Comparison of ENCODE assay signal across 7 cellular contexts in genomic region chr5:73519531-73520283, GRCh38. TPM values are rescaled to one million over a fixed set of nuclear protein-coding genes. Genes with fewer than 3 reads are reported as not detected.
DNase-seq lines count a peak whose midpoint lies in the region; ATAC-seq lines count a peak whose summit lies in the region.

No MANE protein-coding gene starts in this region.

- ATAC-seq in GM18498 (IDR thresholded peaks at IDR 0.05; ENCODE audit: unreplicated experiment) (peak; percentile 97), HG02852 (IDR thresholded peaks at IDR 0.05; ENCODE audit: unreplicated experiment) (peak; percentile 98), right cardiac atrium (peak; percentile 90 to 95), sciatic nerve (peak; percentile 90)

- no peak overlapping the region for H3K4me3 ChIP-seq in adipocyte (ENCODE audit: low read length)
- no peak overlapping the region for H3K4me3 ChIP-seq in right cardiac atrium (ENCODE audit: low read length)

- H3K9me3 ChIP-seq in adipocyte (ENCODE audit: control insufficient read depth, low read length) (no peaks in the 10 kb centered on the region), right cardiac atrium (ENCODE audit: control insufficient read depth, low read length) (no peaks in the 10 kb centered on the region)

- H3K36me3 ChIP-seq in adipocyte (ENCODE audit: control insufficient read depth, insufficient read depth, low read length, severe bottlenecking), result no peaks in the 10 kb centered on the region

- DNase-seq in NCI-H1436 treated with DMSO at 0.1 percent for 48 hours (lab: John Stamatoyannopoulos, UW) (peak; percentile 59), SW480 (ENCODE audit: low spot score) (peak; percentile 67), adipocyte (ENCODE audit: low read depth) (peak; percentile 91), right cardiac atrium (peak in 2 of 3 donors; percentile 32 to 60), sciatic nerve (ENCODE audit: low spot score) (peak; percentile 70)

- H3K9ac ChIP-seq in adipocyte (ENCODE audit: low read length), result peak overlapping the region; percentile 51

- H3K4me1 ChIP-seq in adipocyte (ENCODE audit: control insufficient read depth, insufficient read depth, low read length), result peaks cover 13% of the 10 kb centered on the region
- H3K4me1 ChIP-seq in right cardiac atrium (ENCODE audit: control insufficient read depth, insufficient read depth, low read length), result no peaks in the 10 kb centered on the region

- intact Hi-C loops in right cardiac atrium (cut with DNase I), result no loop called here
- intact Hi-C loops in sciatic nerve (cut with DNase I), result no loop called here

- no peak overlapping the region for H3K27ac ChIP-seq in right cardiac atrium (ENCODE audit: low read length)

- H3K27me3 ChIP-seq in adipocyte (replicated peaks; ENCODE audit: control insufficient read depth, insufficient read depth, low read length), result no peaks in the 10 kb centered on the region
- no peaks in the 10 kb centered on the region for H3K27me3 ChIP-seq in right cardiac atrium (ENCODE audit: control insufficient read depth, insufficient read depth)

- 13% methylated on average over 16 of the region's 16 CpGs for WGBS in right cardiac atrium

RNA-seq across cellular contexts. Expression of gene BTF3, which starts 21.5 kb away (rescaled TPM):
- total RNA-seq in right cardiac atrium (100 to 1,000 TPM; 380 to 468 (median 414) TPM), sciatic nerve (508 TPM)
- polyA plus RNA-seq in right cardiac atrium, result 530 TPM

RNA-seq across cellular contexts. Expression of gene ANKRA2, which starts 45.7 kb away (rescaled TPM):
- total RNA-seq in right cardiac atrium (10 to 100 TPM; 13.3 to 16.5 (median 15.1) TPM), sciatic nerve (28.0 TPM)
- 15.4 TPM for polyA plus RNA-seq in right cardiac atrium

RNA-seq across cellular contexts. Expression of gene UTP15, which starts 45.8 kb away (rescaled TPM):
- total RNA-seq in right cardiac atrium (10 to 100 TPM in 3 of 4 donors, 1 to 10 TPM in 1; 9.1 to 13.4 (median 11.7) TPM), sciatic nerve (18.5 TPM)
- polyA plus RNA-seq in right cardiac atrium, result 3.4 TPM
